Comparison of ENCODE assay signal across 20 cellular contexts in genomic region chr14:63603749-63604277, GRCh38. TPM values are rescaled to one million over a fixed set of nuclear protein-coding genes. Genes with fewer than 3 reads are reported as not detected.
DNase-seq lines count a peak whose midpoint lies in the region; ATAC-seq, FAIRE-seq and TF ChIP-seq lines count a peak whose summit lies in the region.
"Had no signal": no experiment of that assay in that cellular context is flagged by ENCODE, and none has a peak within 500 bp of the region (broad histone marks: within the 10 kb centered on the region; RNA-seq: fewer than 3 reads in every experiment).

No MANE protein-coding gene starts in this region.

- no peak overlapping the region for H3K4ac ChIP-seq in H9 (ENCODE audit: low read depth, low read length)

- no peak overlapping the region for H3K4me3 ChIP-seq in epithelial cell of esophagus (ENCODE audit: low read length)
- H3K4me3 ChIP-seq: gastrocnemius medialis, left lung, thoracic aorta had no signal

- DNase-seq in activated naive CD8-positive, alpha-beta T cell treated with anti-CD3 and anti-CD28 coated beads, Interleukin-2, amount 50 U/mL, for 24 hours: no peak
- DNase-seq in NCI-H2171 (lab: John Stamatoyannopoulos, UW) (peak; percentile 94), epithelial cell of esophagus (ENCODE audit: low read depth) (peak; percentile 39), urothelium cell line (ENCODE audit: low spot score) (no peak), H9 (no peak), cerebellar nuclear complex (lab: John Stamatoyannopoulos, UW) (no peak)
- DNase-seq in activated T-cell treated with anti-CD3 and anti-CD28 coated beads, Interleukin-2, amount 50 U/mL, for 24 hours: no peak
- DNase-seq: activated CD4-positive, alpha-beta T cell treated with anti-CD3 and anti-CD28 coated beads, Interleukin-2, amount 10 ng/mL, durations not matched to agents 24 days and 14 days; activated CD8-positive, alpha-beta memory T cell treated with anti-CD3 and anti-CD28 coated beads, Interleukin-2, amount 50 U/mL, for 48 hours; activated gamma-delta T cell treated with Interleukin-2 at 50 U/mL for 16 hours; gastrocnemius medialis; HFFc6; left lung; NCI-H1930; NCI-H748 treated with DMSO at 0.1 percent for 48 hours had no signal

- WGBS in H9 (ENCODE audit: extremely low coverage, insufficient read length, low lambda C conversion rate): no CpG with 5 or more reads among the region's 5 CpGs

- H3K9ac ChIP-seq in H9 (ENCODE audit: extremely low read depth, insufficient read length, low read length): no peak overlapping the region

- H3K27me3 ChIP-seq in H9 (ENCODE audit: insufficient read depth, low read length): no peaks in the 10 kb centered on the region
- H3K27me3 ChIP-seq: gastrocnemius medialis, left lung, neutrophil had no signal

- no peak overlapping the region for H3K23ac ChIP-seq in H9 (ENCODE audit: insufficient read length, low read depth, low read length)

- H3K36me3 Mint-ChIP-seq in activated naive CD8-positive, alpha-beta T cell: peaks cover 18% of the 10 kb centered on the region
- peaks cover 49% of the 10 kb centered on the region for H3K36me3 Mint-ChIP-seq in activated naive CD8-positive, alpha-beta T cell treated with anti-CD3 and anti-CD28 coated beads, Interleukin-2, amount 50 U/mL, for 24 hours (ENCODE audit: low read depth)
- H3K36me3 Mint-ChIP-seq in H9 (ENCODE audit: insufficient read depth in 1 of 3, low read depth in 3 of 3): peaks cover 18 to 37% (median 30%) of the 10 kb centered on the region in 3 experiments
- H3K36me3 Mint-ChIP-seq in activated T-cell treated with anti-CD3 and anti-CD28 coated beads, Interleukin-2, amount 50 U/mL, for 24 hours (ENCODE audit: low read depth): peaks cover 68% of the 10 kb centered on the region

- no peaks in the 10 kb centered on the region for H4K20me1 ChIP-seq in H9 (ENCODE audit: control insufficient read depth, insufficient read depth, insufficient read length)

- no peak overlapping the region for H2BK20ac ChIP-seq in H9 (ENCODE audit: low read depth, low read length, poor library complexity, severe bottlenecking)

- H3K9me3 Mint-ChIP-seq in activated naive CD8-positive, alpha-beta T cell (ENCODE audit: low read depth): peaks cover 4% of the 10 kb centered on the region
- no peaks in the 10 kb centered on the region for H3K9me3 Mint-ChIP-seq in activated naive CD8-positive, alpha-beta T cell treated with anti-CD3 and anti-CD28 coated beads, Interleukin-2, amount 50 U/mL, for 24 hours
- H3K9me3 Mint-ChIP-seq in H9: no peaks in the 10 kb centered on the region
- no peaks in the 10 kb centered on the region for H3K9me3 Mint-ChIP-seq in activated T-cell treated with anti-CD3 and anti-CD28 coated beads, Interleukin-2, amount 50 U/mL, for 24 hours
- H3K9me3 Mint-ChIP-seq: HFFc6 had no signal

- H2BK15ac ChIP-seq in H9 (ENCODE audit: low read depth, low read length): no peak overlapping the region

- ATAC-seq in activated naive CD8-positive, alpha-beta T cell treated with anti-CD3 and anti-CD28 coated beads, Interleukin-2, amount 50 U/mL, for 24 hours: no peak
- ATAC-seq: gastrocnemius medialis, left lung had no signal

- H3K79me2 ChIP-seq in H9 (ENCODE audit: insufficient read depth, low read length): no peaks in the 10 kb centered on the region; the same call in 1 of the 2 replicates

- H3K4me3 Mint-ChIP-seq in activated naive CD8-positive, alpha-beta T cell: no peak overlapping the region
- no peak overlapping the region for H3K4me3 Mint-ChIP-seq in activated naive CD8-positive, alpha-beta T cell treated with anti-CD3 and anti-CD28 coated beads, Interleukin-2, amount 50 U/mL, for 24 hours
- no peak overlapping the region for H3K4me3 Mint-ChIP-seq in H9
- no peak overlapping the region for H3K4me3 Mint-ChIP-seq in activated T-cell treated with anti-CD3 and anti-CD28 coated beads, Interleukin-2, amount 50 U/mL, for 24 hours
- H3K4me3 Mint-ChIP-seq: activated CD4-positive, alpha-beta T cell treated with anti-CD3 and anti-CD28 coated beads, Interleukin-2, amount 10 ng/mL, durations not matched to agents 24 days and 14 days; HFFc6 had no signal

- H3K9me3 ChIP-seq in H9 (ENCODE audit: control insufficient read depth, low read depth, low read length): no peaks in the 10 kb centered on the region
- H3K9me3 ChIP-seq: gastrocnemius medialis, left lung, neutrophil, thoracic aorta had no signal

- no peak overlapping the region for H2AFZ ChIP-seq in H9 (ENCODE audit: low read length)

- H2AK5ac ChIP-seq in H9 (ENCODE audit: insufficient read length, low read length): no peak overlapping the region

- no peak overlapping the region for H2BK5ac ChIP-seq in H9 (ENCODE audit: insufficient read length, low read length)

- FAIRE-seq in urothelium cell line (lab: Jason Lieb, UNC): peak; percentile 69
- FAIRE-seq: TTC549 had no signal

- H3K56ac ChIP-seq in H9 (ENCODE audit: insufficient read length, low read depth, low read length): no peak overlapping the region

- no peak overlapping the region for H2BK12ac ChIP-seq in H9 (ENCODE audit: insufficient read length, low read depth, low read length)

- TF ChIP-seq CTCF in epithelial cell of esophagus (IDR thresholded peaks at IDR 0.05; ENCODE audit: insufficient read depth, low read depth, low read length, missing control alignments) (no peak), H9 (conservative IDR thresholded peaks at IDR 0.05) (no peak)

- no peak overlapping the region for H3K27ac ChIP-seq in H9 (ENCODE audit: insufficient read length, low read depth, low read length)
- H3K27ac ChIP-seq: epithelial cell of prostate, gastrocnemius medialis, left lung, neutrophil, thoracic aorta had no signal

- peaks cover 16% of the 10 kb centered on the region for H3K4me1 Mint-ChIP-seq in activated naive CD8-positive, alpha-beta T cell (ENCODE audit: low read depth)
- H3K4me1 Mint-ChIP-seq in activated naive CD8-positive, alpha-beta T cell treated with anti-CD3 and anti-CD28 coated beads, Interleukin-2, amount 50 U/mL, for 24 hours: peaks cover 3% of the 10 kb centered on the region
- H3K4me1 Mint-ChIP-seq in H9: no peaks in the 10 kb centered on the region
- peaks cover 7% of the 10 kb centered on the region for H3K4me1 Mint-ChIP-seq in activated T-cell treated with anti-CD3 and anti-CD28 coated beads, Interleukin-2, amount 50 U/mL, for 24 hours (ENCODE audit: low read depth)

- no peak overlapping the region for H4K5ac ChIP-seq in H9 (ENCODE audit: insufficient read length, low read depth, low read length)

- H3K4me2 ChIP-seq in H9 (ENCODE audit: insufficient read depth, insufficient read length, low read length): no peak overlapping the region

- H2BK120ac ChIP-seq in H9 (ENCODE audit: low read depth, low read length, poor library complexity, severe bottlenecking): no peak overlapping the region

- no peak overlapping the region for H4K91ac ChIP-seq in H9 (ENCODE audit: insufficient read length, low read depth, low read length)

- H3T11ph ChIP-seq in H9 (ENCODE audit: low read length): no peak overlapping the region

- no peaks in the 10 kb centered on the region for H3K4me1 ChIP-seq in H9 (ENCODE audit: insufficient read depth, low read length)
- H3K4me1 ChIP-seq: gastrocnemius medialis, left lung had no signal

- H3K14ac ChIP-seq in H9 (ENCODE audit: insufficient read depth, low read length): no peak overlapping the region

- H3K27me3 Mint-ChIP-seq in activated naive CD8-positive, alpha-beta T cell: no peaks in the 10 kb centered on the region
- no peaks in the 10 kb centered on the region for H3K27me3 Mint-ChIP-seq in activated naive CD8-positive, alpha-beta T cell treated with anti-CD3 and anti-CD28 coated beads, Interleukin-2, amount 50 U/mL, for 24 hours
- H3K27me3 Mint-ChIP-seq in H9 (ENCODE audit: low read depth): no peaks in the 10 kb centered on the region
- H3K27me3 Mint-ChIP-seq in activated T-cell treated with anti-CD3 and anti-CD28 coated beads, Interleukin-2, amount 50 U/mL, for 24 hours: no peaks in the 10 kb centered on the region
- H3K27me3 Mint-ChIP-seq: activated CD4-positive, alpha-beta T cell treated with anti-CD3 and anti-CD28 coated beads, Interleukin-2, amount 10 ng/mL, durations not matched to agents 24 days and 14 days had no signal

- H3K79me1 ChIP-seq in H9 (ENCODE audit: insufficient read depth, low read depth, low read length, poor library complexity, severe bottlenecking): peaks cover 8% of the 10 kb centered on the region

- H4K8ac ChIP-seq in H9 (replicated peaks; ENCODE audit: insufficient read length, low read depth, low read length): no peak overlapping the region

- H3K18ac ChIP-seq in H9 (ENCODE audit: insufficient read length, low read depth, low read length): no peak overlapping the region

- H3K23me2 ChIP-seq in H9 (ENCODE audit: insufficient read length, low read depth, low read length, poor library complexity, severe bottlenecking): no peaks in the 10 kb centered on the region

- H3K27ac Mint-ChIP-seq in activated naive CD8-positive, alpha-beta T cell: peak overlapping the region; percentile 64
- no peak overlapping the region for H3K27ac Mint-ChIP-seq in activated naive CD8-positive, alpha-beta T cell treated with anti-CD3 and anti-CD28 coated beads, Interleukin-2, amount 50 U/mL, for 24 hours
- peak overlapping the region in 1 of 3 experiments; percentile 45; a peak in 1 of 7 replicates for H3K27ac Mint-ChIP-seq in H9
- no peak overlapping the region for H3K27ac Mint-ChIP-seq in activated T-cell treated with anti-CD3 and anti-CD28 coated beads, Interleukin-2, amount 50 U/mL, for 24 hours
- H3K27ac Mint-ChIP-seq: activated CD4-positive, alpha-beta T cell treated with anti-CD3 and anti-CD28 coated beads, Interleukin-2, amount 10 ng/mL, durations not matched to agents 24 days and 14 days; HFFc6 had no signal

RNA-seq across cellular contexts. Expression of gene WDR89, which starts 37.9 kb away (rescaled TPM):
- total RNA-seq in H9 (2021): 24.0 and 26.4 TPM in 2 replicates

Comparison
In these comparisons a context has a peak if more than half of its experiments do, and no peak if none do; other contexts are left out.
1. DNase-seq: peak in NCI-H2171 (single experiment) and epithelial cell of esophagus (single experiment); none in activated naive CD8-positive, alpha-beta T cell treated with anti-CD3 and anti-CD28 coated beads, Interleukin-2, amount 50 U/mL, for 24 hours (single experiment), urothelium cell line (single experiment), H9 (single experiment), activated T-cell treated with anti-CD3 and anti-CD28 coated beads, Interleukin-2, amount 50 U/mL, for 24 hours (single experiment) and cerebellar nuclear complex (0 of 2).